8 cellular contexts compared by ENCODE assay signal in the genomic region with DNA sequence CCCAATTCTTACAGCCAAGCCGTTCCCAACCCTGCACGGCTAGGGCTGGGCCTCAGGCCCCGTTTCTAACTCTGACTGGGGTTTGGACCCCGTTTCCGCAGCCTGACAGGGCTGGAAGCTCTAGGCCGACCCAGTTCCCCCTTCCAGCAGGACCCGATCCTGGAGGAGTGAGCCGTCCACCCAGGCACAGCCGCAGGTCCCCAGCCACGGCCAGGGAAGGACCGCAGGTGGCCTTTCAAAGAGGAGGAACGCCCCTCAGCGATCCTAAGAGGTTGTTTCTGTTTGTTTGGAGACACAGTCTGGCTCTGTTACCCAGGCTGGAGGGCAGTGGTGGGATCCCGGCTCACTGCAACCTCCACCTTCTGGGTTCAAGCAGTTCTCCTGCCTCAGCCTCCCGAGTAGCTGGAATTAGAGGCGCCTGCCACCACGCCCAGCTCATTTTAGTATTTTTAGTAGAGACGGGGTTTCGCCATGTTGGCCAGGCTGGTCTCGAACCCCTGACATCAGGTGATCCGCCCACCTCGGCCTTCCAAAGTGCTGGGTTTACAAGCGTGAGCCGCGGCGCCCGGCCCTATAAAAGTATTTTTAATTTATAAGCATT. TPM values are rescaled to one million over a fixed set of nuclear protein-coding genes. Genes with fewer than 3 reads are reported as not detected.
DNase-seq lines count a peak whose midpoint lies in the region; ATAC-seq and TF ChIP-seq lines count a peak whose summit lies in the region.

No MANE protein-coding gene starts in this region.

- TF ChIP-seq EP300 in transverse colon (IDR thresholded peaks at IDR 0.05; ENCODE audit: low read depth): no peak

- peak overlapping the region; percentile 73 for H3K27ac Mint-ChIP-seq in activated naive CD4-positive, alpha-beta T cell treated with anti-CD3 and anti-CD28 coated beads, Interleukin-2, amount 10 ng/mL, durations not matched to agents 7 days and 5 days

- intact Hi-C loops in transverse colon (cut with DNase I; ENCODE audit: low total_unique reads): no loop called here

- H3K4me1 Mint-ChIP-seq in activated naive CD4-positive, alpha-beta T cell treated with anti-CD3 and anti-CD28 coated beads, Interleukin-2, amount 10 ng/mL, durations not matched to agents 7 days and 5 days: peaks cover 32% of the 10 kb centered on the region

- no peak for TF ChIP-seq POLR2A in transverse colon (IDR thresholded peaks at IDR 0.05)

- no peaks in the 10 kb centered on the region for H3K9me3 ChIP-seq in adipocyte (ENCODE audit: control insufficient read depth, low read length)
- no peaks in the 10 kb centered on the region for H3K9me3 ChIP-seq in lung (ENCODE audit: control insufficient read depth in 2 of 2, insufficient read depth in 1 of 2, low read length in 1 of 2)
- H3K9me3 ChIP-seq in transverse colon: no peaks in the 10 kb centered on the region

- no peak for ATAC-seq in lung (ENCODE audit: insufficient read depth, low FRiP score)

- in situ Hi-C loops in transverse colon (cut with MboI; ENCODE audit: low pct_ligation_motif_present in 1 of 4, low pct_unique_long_range_greater_than_20kb in 1 of 4, low sequenced_read_pairs in 3 of 4): loop anchor here in 1 of 4 donors (10.0 kb wide), 1 partner anchor 91 kb away; no protein-coding TSS in a partner anchor

- DNase-seq in activated naive CD4-positive, alpha-beta T cell treated with anti-CD3 and anti-CD28 coated beads, Interleukin-2, amount 10 ng/mL, durations not matched to agents 7 days and 5 days: peak; percentile 33
- no peak for DNase-seq in activated naive CD4-positive, alpha-beta T cell treated with Interleukin-2 at 50 U/mL for 16 hours
- DNase-seq in adipocyte (ENCODE audit: low read depth) (no peak), lung (ENCODE audit: low spot score) (peak; percentile 46), transverse colon (peak; percentile 30), NCI-H1417 treated with DMSO at 0.1 percent for 48 hours (lab: John Stamatoyannopoulos, UW) (no peak), NCI-H2171 treated with DMSO at 0.1 percent for 48 hours (lab: John Stamatoyannopoulos, UW) (no peak), SW 1271 (lab: John Stamatoyannopoulos, UW) (no peak)

- H3K4me1 ChIP-seq in adipocyte (ENCODE audit: control insufficient read depth, insufficient read depth, low read length): peaks cover 29% of the 10 kb centered on the region
- peaks cover 11 to 13% of the 10 kb centered on the region in 2 donors for H3K4me1 ChIP-seq in lung (ENCODE audit: control insufficient read depth in 2 of 2, insufficient read depth in 2 of 2, low read length in 2 of 2)
- H3K4me1 ChIP-seq in transverse colon: peaks cover 22 to 47% (median 34%) of the 10 kb centered on the region in 4 donors

- H3K4me3 Mint-ChIP-seq in activated naive CD4-positive, alpha-beta T cell treated with anti-CD3 and anti-CD28 coated beads, Interleukin-2, amount 10 ng/mL, durations not matched to agents 7 days and 5 days: no peak overlapping the region

- TF ChIP-seq CTCF in lung (IDR thresholded peaks at IDR 0.05; ENCODE audit: control extremely low read depth, extremely low read depth) (no peak), transverse colon (IDR thresholded peaks at IDR 0.05) (no peak)

- H3K27me3 ChIP-seq in adipocyte (replicated peaks; ENCODE audit: control insufficient read depth, insufficient read depth, low read length) (no peaks in the 10 kb centered on the region), lung (ENCODE audit: control insufficient read depth, insufficient read depth) (no peaks in the 10 kb centered on the region), transverse colon (no peaks in the 10 kb centered on the region)

- 77 to 81% methylated on average over 27 of the region's 27 CpGs for WGBS in lung, 2 donors
- 75 to 80% methylated on average over 1 to 27 of the region's 27 CpGs for WGBS in transverse colon (ENCODE audit: low coverage in 1 of 2), 2 donors

- CTCF ChIA-PET in activated naive CD4-positive, alpha-beta T cell treated with anti-CD3 and anti-CD28 coated beads, Interleukin-2, amount 10 ng/mL, durations not matched to agents 7 days and 5 days (lab: Charles Lee): interaction anchor here (1.2 to 6.4 kb wide), 4 partner anchors 39 to 554 kb away, joined by 3 to 89 read pairs (median 8); no protein-coding TSS in a partner anchor

- no peaks in the 10 kb centered on the region for H3K9me3 Mint-ChIP-seq in activated naive CD4-positive, alpha-beta T cell treated with anti-CD3 and anti-CD28 coated beads, Interleukin-2, amount 10 ng/mL, durations not matched to agents 7 days and 5 days

- no peaks in the 10 kb centered on the region for H3K27me3 Mint-ChIP-seq in activated naive CD4-positive, alpha-beta T cell treated with anti-CD3 and anti-CD28 coated beads, Interleukin-2, amount 10 ng/mL, durations not matched to agents 7 days and 5 days

- H3K36me3 Mint-ChIP-seq in activated naive CD4-positive, alpha-beta T cell treated with anti-CD3 and anti-CD28 coated beads, Interleukin-2, amount 10 ng/mL, durations not matched to agents 7 days and 5 days: peaks cover 28% of the 10 kb centered on the region

- H3K9ac ChIP-seq in adipocyte (ENCODE audit: low read length): peak overlapping the region; percentile 83

- H3K27ac ChIP-seq in lung (ENCODE audit: low read depth in 1 of 2, low read length in 1 of 2) (peak overlapping the region; percentile 55 to 87), transverse colon (peak overlapping the region; percentile 77 to 88 (median 84))

- H3K4me3 ChIP-seq in adipocyte (ENCODE audit: low read length) (peak overlapping the region; percentile 74), lung (no peak overlapping the region), transverse colon (peak overlapping the region; percentile 15 to 51 (median 30))

- H3K36me3 ChIP-seq in adipocyte (ENCODE audit: control insufficient read depth, insufficient read depth, low read length, severe bottlenecking) (peaks cover 31% of the 10 kb centered on the region), lung (ENCODE audit: control insufficient read depth in 2 of 2, insufficient read depth in 2 of 2, low read length in 2 of 2) (peaks cover 0 to 13% of the 10 kb centered on the region in 2 donors), transverse colon (peaks cover 0 to 7% (median 2%) of the 10 kb centered on the region in 4 donors)

RNA-seq across cellular contexts. Expression of gene GET4, which starts 0.8 kb away (rescaled TPM):
- total RNA-seq in lung (10 to 100 TPM; 34.1 to 39.9 TPM), transverse colon (100 to 1,000 TPM in 2 of 4 donors, 10 to 100 TPM in 2; 49.4 to 116 (median 85.2) TPM)
- 10 to 100 TPM; 40.1 to 41.8 TPM for polyA plus RNA-seq in lung

RNA-seq across cellular contexts. Expression of gene SUN1, which starts 43.3 kb away (rescaled TPM):
- total RNA-seq in lung (100 to 1,000 TPM; 133 to 349 TPM), transverse colon (100 to 1,000 TPM in 3 of 4 donors, 10 to 100 TPM in 1; 92.7 to 569 (median 162) TPM)
- polyA plus RNA-seq in lung: 10 to 100 TPM; 69.6 to 74.4 TPM

Comparison
In these comparisons a context has a peak if more than half of its experiments do, and no peak if none do; other contexts are left out.
1. DNase-seq: peak in activated naive CD4-positive, alpha-beta T cell treated with anti-CD3 and anti-CD28 coated beads, Interleukin-2, amount 10 ng/mL, durations not matched to agents 7 days and 5 days (single experiment), lung (single experiment) and transverse colon (single experiment); none in activated naive CD4-positive, alpha-beta T cell treated with Interleukin-2 at 50 U/mL for 16 hours (single experiment), adipocyte (single experiment), NCI-H1417 treated with DMSO at 0.1 percent for 48 hours (single experiment), NCI-H2171 treated with DMSO at 0.1 percent for 48 hours (single experiment) and SW 1271 (0 of 2).